ENCODE assay signal across 18 cellular contexts in genomic region chr1:33683913-33684312, GRCh38.
DNase-seq lines count a peak whose midpoint lies in the region; ATAC-seq and TF ChIP-seq lines count a peak whose summit lies in the region.
"Had no signal": no experiment of that assay in that cellular context is flagged by ENCODE, and none has a peak within 500 bp of the region (broad histone marks: within the 10 kb centered on the region; RNA-seq: fewer than 3 reads in every experiment).

No MANE protein-coding gene starts in this region.

- intact Hi-C loops in left cardiac atrium (cut with DNase I) = no loop called here

- DNase-seq in GM03348 (ENCODE audit: low spot score) (peak; percentile 82), adipocyte (ENCODE audit: low read depth) (peak; percentile 51), left cardiac atrium (no peak), putamen (ENCODE audit: low spot score) (peak; percentile 26), mesothelial cell of epicardium (ENCODE audit: low spot score in 2 of 2, unreplicated experiment in 2 of 2) (no peak), GOT3 (lab: John Stamatoyannopoulos, UW) (no peak)
- no peak for DNase-seq in effector memory CD4-positive, alpha-beta T cell
- DNase-seq: activated naive CD4-positive, alpha-beta T cell treated with Interleukin-2 at 50 U/mL for 16 hours; activated T-cell treated with anti-CD3 and anti-CD28 coated beads for 4 hours; body of pancreas; CD4-positive, alpha-beta T cell; colonic mucosa; naive thymus-derived CD8-positive, alpha-beta T cell; NCI-H2029; thyroid gland had no signal

- no peaks in the 10 kb centered on the region for H3K9me3 ChIP-seq in adipocyte (ENCODE audit: control insufficient read depth, low read length)
- H3K9me3 ChIP-seq in effector memory CD4-positive, alpha-beta T cell (ENCODE audit: control insufficient read depth, low read length) = no peaks in the 10 kb centered on the region
- H3K9me3 ChIP-seq: body of pancreas, colonic mucosa, thyroid gland had no signal

- no peak overlapping the region for H3K27ac ChIP-seq in effector memory CD4-positive, alpha-beta T cell (ENCODE audit: insufficient read depth, low read length, poor library complexity, severe bottlenecking)
- H3K27ac ChIP-seq: body of pancreas, colonic mucosa, thyroid gland had no signal

- H3K9ac ChIP-seq in adipocyte (ENCODE audit: low read length) = no peak overlapping the region

- H3K4me3 Mint-ChIP-seq in mesothelial cell of epicardium = no peak overlapping the region
- H3K4me3 Mint-ChIP-seq: CD4-positive, alpha-beta T cell; naive thymus-derived CD8-positive, alpha-beta T cell had no signal

- ATAC-seq in left cardiac atrium = peak; percentile 50 to 57
- ATAC-seq in GM18517 (IDR thresholded peaks at IDR 0.05; ENCODE audit: unreplicated experiment) = no peak
- ATAC-seq: body of pancreas; naive thymus-derived CD8-positive, alpha-beta T cell had no signal

- H3K27me3 Mint-ChIP-seq in mesothelial cell of epicardium (ENCODE audit: low read depth) = peaks cover 55% of the 10 kb centered on the region

- no peaks in the 10 kb centered on the region for H3K4me1 Mint-ChIP-seq in mesothelial cell of epicardium
- H3K4me1 Mint-ChIP-seq: naive thymus-derived CD8-positive, alpha-beta T cell had no signal

- no peak overlapping the region for H3K4me3 ChIP-seq in adipocyte (ENCODE audit: low read length)
- no peak overlapping the region for H3K4me3 ChIP-seq in effector memory CD4-positive, alpha-beta T cell (ENCODE audit: insufficient read depth, low read depth, low read length, poor library complexity, severe bottlenecking)
- H3K4me3 ChIP-seq: body of pancreas, colonic mucosa, lung, thyroid gland had no signal

- H3K27ac Mint-ChIP-seq in mesothelial cell of epicardium = no peak overlapping the region
- H3K27ac Mint-ChIP-seq: CD4-positive, alpha-beta T cell; progenitor cell of endocrine pancreas had no signal

- peaks cover 4% of the 10 kb centered on the region for H3K4me1 ChIP-seq in adipocyte (ENCODE audit: control insufficient read depth, insufficient read depth, low read length)
- no peaks in the 10 kb centered on the region for H3K4me1 ChIP-seq in effector memory CD4-positive, alpha-beta T cell (ENCODE audit: control insufficient read depth, insufficient read depth, low read length, poor library complexity, severe bottlenecking)
- H3K4me1 ChIP-seq: body of pancreas, colonic mucosa, thyroid gland had no signal

- no peaks in the 10 kb centered on the region for H3K36me3 ChIP-seq in adipocyte (ENCODE audit: control insufficient read depth, insufficient read depth, low read length, severe bottlenecking)
- no peaks in the 10 kb centered on the region for H3K36me3 ChIP-seq in effector memory CD4-positive, alpha-beta T cell (ENCODE audit: control insufficient read depth, insufficient read depth, low read length)
- H3K36me3 ChIP-seq: colonic mucosa, thyroid gland had no signal

- H3K9me3 Mint-ChIP-seq in mesothelial cell of epicardium = no peaks in the 10 kb centered on the region
- H3K9me3 Mint-ChIP-seq: CD4-positive, alpha-beta T cell had no signal

- TF ChIP-seq CTCF in mesothelial cell of epicardium (IDR thresholded peaks at IDR 0.05; ENCODE audit: unreplicated experiment) = no peak

- no peaks in the 10 kb centered on the region for H3K27me3 ChIP-seq in adipocyte (replicated peaks; ENCODE audit: control insufficient read depth, insufficient read depth, low read length)
- no peaks in the 10 kb centered on the region for H3K27me3 ChIP-seq in effector memory CD4-positive, alpha-beta T cell (replicated peaks; ENCODE audit: control insufficient read depth, insufficient read depth, low read length, poor library complexity, severe bottlenecking)
- H3K27me3 ChIP-seq: body of pancreas, colonic mucosa had no signal

- no peaks in the 10 kb centered on the region for H3K36me3 Mint-ChIP-seq in mesothelial cell of epicardium
- H3K36me3 Mint-ChIP-seq: naive thymus-derived CD8-positive, alpha-beta T cell had no signal

Comparison
In these comparisons a context has a peak if more than half of its experiments do, and no peak if none do; other contexts are left out.
1. DNase-seq: peak in GM03348 (single experiment), adipocyte (single experiment) and putamen (single experiment); none in left cardiac atrium (single experiment), mesothelial cell of epicardium (0 of 2), GOT3 (single experiment) and effector memory CD4-positive, alpha-beta T cell (0 of 3).